In genomic region chr6:28335564-28336283, GRCh38 we compare ENCODE assay signal across 1 cellular context.
TF ChIP-seq lines count a peak whose summit lies in the region.

ZSCAN31 (minus strand) TSS chr6:28336148; CDS start chr6:28329683, 6,465 bp downstream.

TF ChIP-seq in GM12878, 131 proteins besides CTCF, POLR2A, EP300 and RAD21 (continued from another document):
- TF ChIP-seq ZNF687 (IDR thresholded peaks at IDR 0.05) (0 out of 2 replicates have a peak, but pooled peaks have one; percentile 34), ATF7 (IDR thresholded peaks at IDR 0.05; ENCODE audit: low read depth) (peak; percentile 94), MAX (IDR thresholded peaks at IDR 0.05; ENCODE audit: low read depth, low read length) (peak; percentile 62), SMAD5 (IDR thresholded peaks at IDR 0.05; ENCODE audit: low read depth) (peak; percentile 68), SMARCA5 (IDR thresholded peaks at IDR 0.05) (peak; percentile 24; the same call in 1 of the 2 replicates), NFXL1 (IDR thresholded peaks at IDR 0.05; ENCODE audit: borderline replicate concordance) (no peak), HDAC6 (IDR thresholded peaks at IDR 0.05; ENCODE audit: unreplicated experiment) (no peak), IRF5 (IDR thresholded peaks at IDR 0.05; ENCODE audit: borderline replicate concordance) (no peak), BACH1 (IDR thresholded peaks at IDR 0.05; ENCODE audit: borderline replicate concordance) (peak; percentile 73), ZBTB40 (IDR thresholded peaks at IDR 0.05; ENCODE audit: borderline replicate concordance) (peak; percentile 61; the same call in 1 of the 2 replicates), STAT1 (conservative IDR thresholded peaks at IDR 0.05) (no peak), TCF3 (IDR thresholded peaks at IDR 0.05; ENCODE audit: borderline replicate concordance, insufficient read depth, low read depth, low read length) (peak; percentile 84), DPF2 (IDR thresholded peaks at IDR 0.05) (peak; percentile 63), CHD2 (IDR thresholded peaks at IDR 0.05; ENCODE audit: borderline replicate concordance, low read depth, low read length) (peak; percentile 40; the same call in 1 of the 2 replicates), FOS (IDR thresholded peaks at IDR 0.05; ENCODE audit: borderline replicate concordance, extremely low read depth, insufficient read length) (peak; percentile 33), YY1 (IDR thresholded peaks at IDR 0.05; ENCODE audit: low read depth, low read length) (peak; percentile 73), JUNB (IDR thresholded peaks at IDR 0.05) (peak; percentile 36; the same call in 1 of the 2 replicates), NRF1 (conservative IDR thresholded peaks at IDR 0.05; ENCODE audit: low read depth, low read length) (peak; percentile 27; the same call in 1 of the 2 replicates)
